ENCODE assay signal across 13 cellular contexts in genomic region chr9:128114326-128115186, GRCh38. TPM values are rescaled to one million over a fixed set of nuclear protein-coding genes. Genes with fewer than 3 reads are reported as not detected.
DNase-seq lines count a peak whose midpoint lies in the region; ATAC-seq and TF ChIP-seq lines count a peak whose summit lies in the region.
"Had no signal": no experiment of that assay in that cellular context is flagged by ENCODE, and none has a peak within 500 bp of the region (broad histone marks: within the 10 kb centered on the region; RNA-seq: fewer than 3 reads in every experiment).

No MANE protein-coding gene starts in this region.

- H3K36me3 Mint-ChIP-seq in CD8-positive, alpha-beta memory T cell, result peaks cover 0 to 20% (median 3%) of the 10 kb centered on the region in 3 donors

- peaks cover 11% of the 10 kb centered on the region for H3K4me1 ChIP-seq in CD8-positive, alpha-beta memory T cell (ENCODE audit: insufficient read depth, low read length)
- H3K4me1 ChIP-seq in body of pancreas, result peaks cover 59% of the 10 kb centered on the region
- H3K4me1 ChIP-seq in mucosa of stomach (ENCODE audit: control insufficient read depth, insufficient read depth, low read length), result peaks cover 53% of the 10 kb centered on the region

- H3K27me3 ChIP-seq in CD8-positive, alpha-beta memory T cell (ENCODE audit: insufficient read depth, low read length, poor library complexity, severe bottlenecking), result no peaks in the 10 kb centered on the region
- no peaks in the 10 kb centered on the region for H3K27me3 ChIP-seq in body of pancreas
- H3K27me3 ChIP-seq in mucosa of stomach (ENCODE audit: control insufficient read depth, insufficient read depth, low read length), result no peaks in the 10 kb centered on the region

- peak overlapping the region; percentile 38 for H3K27ac ChIP-seq in CD8-positive, alpha-beta memory T cell (ENCODE audit: low read depth, low read length)
- peak overlapping the region; percentile 79 to 95 (median 92) for H3K27ac ChIP-seq in body of pancreas

- ATAC-seq in body of pancreas, result peak; percentile 4
- no peak for ATAC-seq in GM18520 (IDR thresholded peaks at IDR 0.05; ENCODE audit: unreplicated experiment)
- ATAC-seq: naive thymus-derived CD8-positive, alpha-beta T cell had no signal

- H3K4me1 Mint-ChIP-seq in CD8-positive, alpha-beta memory T cell, result peaks cover 6 to 9% (median 8%) of the 10 kb centered on the region in 3 donors

- 66 to 76% methylated on average over 15 to 29 of the region's 29 CpGs for WGBS in body of pancreas, 2 donors

- no peaks in the 10 kb centered on the region for H3K9me3 Mint-ChIP-seq in CD8-positive, alpha-beta memory T cell
- H3K9me3 Mint-ChIP-seq: activated naive CD4-positive, alpha-beta T cell treated with anti-CD3 and anti-CD28 coated beads, Interleukin-2, amount 10 ng/mL, durations not matched to agents 7 days and 5 days; naive thymus-derived CD8-positive, alpha-beta T cell had no signal

- no peak for TF ChIP-seq CTCF in body of pancreas (IDR thresholded peaks at IDR 0.05)

- intact Hi-C loops in body of pancreas (cut with DNase I), result no loop called here

- CTCF ChIA-PET in CD8-positive, alpha-beta memory T cell (lab: Charles Lee), result interaction anchor here (0.6 to 1.4 kb wide), 3 partner anchors 45 to 171 kb away, joined by 3 to 4 read pairs (median 4); no protein-coding TSS in a partner anchor

- POLR2A ChIA-PET in CD8-positive, alpha-beta memory T cell (lab: Charles Lee), result interaction anchor here (1.0 kb wide), 1 partner anchor 41 kb away, joined by 3 read pairs; no protein-coding TSS in a partner anchor

- H3K9ac ChIP-seq in mucosa of stomach (ENCODE audit: low read length), result peak overlapping the region; percentile 97

- H3K27me3 Mint-ChIP-seq in CD8-positive, alpha-beta memory T cell, result no peaks in the 10 kb centered on the region
- H3K27me3 Mint-ChIP-seq: activated naive CD4-positive, alpha-beta T cell treated with anti-CD3 and anti-CD28 coated beads, Interleukin-2, amount 10 ng/mL, durations not matched to agents 7 days and 5 days; naive thymus-derived CD8-positive, alpha-beta T cell had no signal

- no peaks in the 10 kb centered on the region for H3K9me3 ChIP-seq in CD8-positive, alpha-beta memory T cell (ENCODE audit: low read length)
- no peaks in the 10 kb centered on the region for H3K9me3 ChIP-seq in body of pancreas
- no peaks in the 10 kb centered on the region for H3K9me3 ChIP-seq in mucosa of stomach (ENCODE audit: control insufficient read depth, low read length)

- H3K4me3 Mint-ChIP-seq in CD8-positive, alpha-beta memory T cell, result no peak overlapping the region
- H3K4me3 Mint-ChIP-seq: activated naive CD4-positive, alpha-beta T cell treated with anti-CD3 and anti-CD28 coated beads, Interleukin-2, amount 10 ng/mL, durations not matched to agents 7 days and 5 days; naive thymus-derived CD8-positive, alpha-beta T cell had no signal

- H3K36me3 ChIP-seq in CD8-positive, alpha-beta memory T cell (ENCODE audit: insufficient read depth, low read length), result peaks cover 10% of the 10 kb centered on the region
- H3K36me3 ChIP-seq in body of pancreas (replicated peaks in 1 of 2; ENCODE audit: insufficient read depth in 1 of 2, low read depth in 2 of 2) (no peaks in the 10 kb centered on the region), mucosa of stomach (ENCODE audit: control insufficient read depth, insufficient read depth, low read length) (peaks cover 5% of the 10 kb centered on the region)

- TF ChIP-seq POLR2A in body of pancreas (IDR thresholded peaks at IDR 0.05), result no peak

- no peak overlapping the region for H3K27ac Mint-ChIP-seq in CD8-positive, alpha-beta memory T cell
- H3K27ac Mint-ChIP-seq: activated naive CD4-positive, alpha-beta T cell treated with anti-CD3 and anti-CD28 coated beads, Interleukin-2, amount 10 ng/mL, durations not matched to agents 7 days and 5 days had no signal

- no peak overlapping the region for H3K4me3 ChIP-seq in CD8-positive, alpha-beta memory T cell (ENCODE audit: low read length)
- H3K4me3 ChIP-seq in body of pancreas (no peak overlapping the region), mucosa of stomach (ENCODE audit: low read length) (peak overlapping the region; percentile 68)

- peak in 1 of 5 donors; percentile 45 for DNase-seq in CD8-positive, alpha-beta memory T cell
- DNase-seq in body of pancreas (peak in 3 of 4 donors; percentile 5 to 45 (median 14)), NCI-H1417 (lab: John Stamatoyannopoulos, UW) (no peak)
- DNase-seq in central memory CD4-positive, alpha-beta T cell, result no peak
- DNase-seq: activated naive CD4-positive, alpha-beta T cell treated with anti-CD3 and anti-CD28 coated beads, Interleukin-2, amount 10 ng/mL, durations not matched to agents 7 days and 5 days; caudate nucleus; DMS153; NCI-H510A; stimulated activated CD4-positive, alpha-beta T cell treated with anti-CD3 and anti-CD28 coated beads, Interleukin-12 subunit alpha, Interleukin-12 subunit beta, amount 100 ng/mL, for 4 hours; stimulated activated CD8-positive, alpha-beta memory T cell treated with anti-CD3 and anti-CD28 coated beads, Interleukin-4, amount 100 ng/mL, for 48 hours had no signal

RNA-seq across cellular contexts. Expression of gene PTGES2, which starts 13.0 kb away (rescaled TPM):
- total RNA-seq in CD8-positive, alpha-beta memory T cell, result 10 to 100 TPM; 67.0 to 68.3 TPM
- 51.7 TPM for polyA plus RNA-seq in CD8-positive, alpha-beta memory T cell
- total RNA-seq in body of pancreas, result 100 to 1,000 TPM in 1 of 2 donors, 10 to 100 TPM in 1; 55.8 to 145 TPM

RNA-seq across cellular contexts. Expression of gene LCN2, which starts 34.7 kb away (rescaled TPM):
- total RNA-seq in CD8-positive, alpha-beta memory T cell, result not detected
- not detected for polyA plus RNA-seq in CD8-positive, alpha-beta memory T cell
- total RNA-seq in body of pancreas, result 10 to 100 TPM in 1 of 2 donors, 1 to 10 TPM in 1; 4.9 to 24.6 TPM
- total RNA-seq: naive thymus-derived CD8-positive, alpha-beta T cell had no signal
- polyA plus RNA-seq: naive thymus-derived CD8-positive, alpha-beta T cell had no signal

RNA-seq across cellular contexts. Expression of gene BBLN, which starts 45.5 kb away (rescaled TPM):
- 10 to 100 TPM; 75.5 to 78.4 TPM for total RNA-seq in CD8-positive, alpha-beta memory T cell
- 137 TPM for polyA plus RNA-seq in CD8-positive, alpha-beta memory T cell
- 100 to 1,000 TPM; 113 to 129 TPM for total RNA-seq in body of pancreas

RNA-seq across cellular contexts. Expression of gene SLC25A25, which starts 46.5 kb away (rescaled TPM):
- total RNA-seq in CD8-positive, alpha-beta memory T cell, result 10 to 100 TPM; 17.7 to 17.8 TPM
- 19.8 TPM for polyA plus RNA-seq in CD8-positive, alpha-beta memory T cell
- total RNA-seq in body of pancreas, result 10 to 100 TPM; 31.4 to 36.6 TPM

RNA-seq across cellular contexts. Expression of gene NAIF1, which starts 47.4 kb away (rescaled TPM):
- total RNA-seq in CD8-positive, alpha-beta memory T cell, result 10 to 100 TPM; 13.1 to 14.0 TPM
- 13.5 TPM for polyA plus RNA-seq in CD8-positive, alpha-beta memory T cell
- 1 to 10 TPM; 1.3 to 4.9 TPM for total RNA-seq in body of pancreas

Comparison
In these comparisons a context has a peak if more than half of its experiments do, and no peak if none do; other contexts are left out.
1. DNase-seq: peak in body of pancreas (3 of 4); none in central memory CD4-positive, alpha-beta T cell (single experiment) and NCI-H1417 (0 of 3).
2. RNA of gene LCN2, which starts 34.7 kb away (total RNA-seq): 4.9 to 24.6 TPM in body of pancreas; not detected in CD8-positive, alpha-beta memory T cell; every median in the first group is over 4 times any median in the second.